Comparison of ENCODE assay signal across 18 cellular contexts in the genomic region with DNA sequence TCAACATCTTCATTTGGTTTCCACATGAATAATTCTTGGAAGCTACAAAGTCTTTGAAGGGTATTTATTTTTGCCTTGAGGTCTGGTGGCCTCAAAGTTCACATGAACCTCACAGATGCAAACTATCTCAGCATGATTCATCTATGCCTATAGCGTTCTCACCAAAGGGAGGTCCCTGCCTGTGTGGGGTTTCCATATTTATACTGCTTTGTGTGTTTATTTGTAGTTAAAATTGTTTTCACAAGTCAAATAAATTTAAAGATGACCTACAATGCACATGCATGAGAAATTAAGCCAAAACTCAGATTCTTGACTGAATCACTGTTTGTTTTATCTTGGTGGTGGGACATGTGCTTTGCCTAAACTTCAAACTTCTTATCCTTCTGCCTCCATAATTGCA.
DNase-seq lines count a peak whose midpoint lies in the region; ATAC-seq and TF ChIP-seq lines count a peak whose summit lies in the region.
"Had no signal": no experiment of that assay in that cellular context is flagged by ENCODE, and none has a peak within 500 bp of the region (broad histone marks: within the 10 kb centered on the region; RNA-seq: fewer than 3 reads in every experiment).

No MANE protein-coding gene starts in this region.

- H3K27me3 ChIP-seq in BE2C = peaks cover under 1% of the 10 kb centered on the region; the same call in 1 of the 2 replicates
- no peaks in the 10 kb centered on the region for H3K27me3 ChIP-seq in effector memory CD4-positive, alpha-beta T cell (replicated peaks; ENCODE audit: control insufficient read depth, insufficient read depth, low read length, poor library complexity, severe bottlenecking)
- H3K27me3 ChIP-seq: foreskin keratinocyte had no signal

- no peaks in the 10 kb centered on the region for H3K4me1 Mint-ChIP-seq in activated naive CD4-positive, alpha-beta T cell treated with anti-CD3 and anti-CD28 coated beads for 36 hours (ENCODE audit: low read depth)
- peaks cover 16% of the 10 kb centered on the region for H3K4me1 Mint-ChIP-seq in activated naive CD8-positive, alpha-beta T cell treated with anti-CD3 and anti-CD28 coated beads, Interleukin-2, amount 10 ng/mL, durations not matched to agents 7 days and 5 days
- peaks cover 40% of the 10 kb centered on the region for H3K4me1 Mint-ChIP-seq in type B pancreatic cell (ENCODE audit: unreplicated experiment)

- H3K4me3 Mint-ChIP-seq in activated naive CD4-positive, alpha-beta T cell treated with anti-CD3 and anti-CD28 coated beads for 36 hours = no peak overlapping the region
- no peak overlapping the region for H3K4me3 Mint-ChIP-seq in activated naive CD8-positive, alpha-beta T cell treated with anti-CD3 and anti-CD28 coated beads, Interleukin-2, amount 10 ng/mL, durations not matched to agents 7 days and 5 days
- H3K4me3 Mint-ChIP-seq in type B pancreatic cell = no peak overlapping the region
- H3K4me3 Mint-ChIP-seq: stimulated activated naive CD8-positive, alpha-beta T cell treated with anti-CD3 and anti-CD28 coated beads, Interleukin-15, Interleukin-2, amounts not matched to agents 100 ng/mL and 50 ng/mL, for 24 hours had no signal

- intact Hi-C loops in activated naive CD4-positive, alpha-beta T cell treated with anti-CD3 and anti-CD28 coated beads for 36 hours (cut with micrococcal nuclease) = no loop called here

- TF ChIP-seq CTCF in type B pancreatic cell (conservative IDR thresholded peaks at IDR 0.05) (no peak), BE2C (IDR thresholded peaks at IDR 0.05; ENCODE audit: low read depth, low read length) (no peak)

- no peaks in the 10 kb centered on the region for H3K36me3 ChIP-seq in BE2C
- no peaks in the 10 kb centered on the region for H3K36me3 ChIP-seq in effector memory CD4-positive, alpha-beta T cell (ENCODE audit: control insufficient read depth, insufficient read depth, low read length)
- H3K36me3 ChIP-seq: HAP-1 had no signal

- no peak overlapping the region for H3K27ac ChIP-seq in effector memory CD4-positive, alpha-beta T cell (ENCODE audit: insufficient read depth, low read length, poor library complexity, severe bottlenecking)
- H3K27ac ChIP-seq: foreskin keratinocyte, skin epidermis had no signal

- H3K4me1 ChIP-seq in BE2C = no peaks in the 10 kb centered on the region
- H3K4me1 ChIP-seq in effector memory CD4-positive, alpha-beta T cell (ENCODE audit: control insufficient read depth, insufficient read depth, low read length, poor library complexity, severe bottlenecking) = no peaks in the 10 kb centered on the region
- H3K4me1 ChIP-seq: foreskin keratinocyte had no signal

- H3K27ac Mint-ChIP-seq in activated naive CD4-positive, alpha-beta T cell treated with anti-CD3 and anti-CD28 coated beads, Interleukin-2, amount 50 U/mL, for 72 hours = no peak overlapping the region
- H3K27ac Mint-ChIP-seq in activated naive CD4-positive, alpha-beta T cell treated with anti-CD3 and anti-CD28 coated beads for 36 hours = no peak overlapping the region
- H3K27ac Mint-ChIP-seq in activated naive CD8-positive, alpha-beta T cell treated with anti-CD3 and anti-CD28 coated beads, Interleukin-2, amount 10 ng/mL, durations not matched to agents 7 days and 5 days = no peak overlapping the region
- peak overlapping the region; percentile 57 for H3K27ac Mint-ChIP-seq in type B pancreatic cell

- CTCF ChIA-PET in activated naive CD4-positive, alpha-beta T cell treated with anti-CD3 and anti-CD28 coated beads for 36 hours (lab: Charles Lee) = interaction anchor here (0.6 kb wide), 1 partner anchor 54 kb away, joined by 3 read pairs; no protein-coding TSS in a partner anchor

- H3K4me3 ChIP-seq in BE2C (ENCODE audit: low read depth, low read length) = no peak overlapping the region
- no peak overlapping the region for H3K4me3 ChIP-seq in effector memory CD4-positive, alpha-beta T cell (ENCODE audit: insufficient read depth, low read depth, low read length, poor library complexity, severe bottlenecking)
- H3K4me3 ChIP-seq: HAP-1, skin epidermis had no signal

- POLR2A ChIA-PET in activated naive CD8-positive, alpha-beta T cell treated with anti-CD3 and anti-CD28 coated beads, Interleukin-2, amount 10 ng/mL, durations not matched to agents 7 days and 5 days (lab: Charles Lee) = no interaction called here

- no peaks in the 10 kb centered on the region for H3K9me3 ChIP-seq in BE2C
- H3K9me3 ChIP-seq in effector memory CD4-positive, alpha-beta T cell (ENCODE audit: control insufficient read depth, low read length) = no peaks in the 10 kb centered on the region
- H3K9me3 ChIP-seq: HAP-1 had no signal

- peak; percentile 66 to 94 for ATAC-seq in activated naive CD4-positive, alpha-beta T cell treated with anti-CD3 and anti-CD28 coated beads, Interleukin-2, amount 50 U/mL, for 72 hours
- ATAC-seq in activated naive CD8-positive, alpha-beta T cell treated with anti-CD3 and anti-CD28 coated beads, Interleukin-2, amount 10 ng/mL, durations not matched to agents 7 days and 5 days (ENCODE audit: low read depth) = peak; percentile 47
- ATAC-seq: foreskin keratinocyte, Panc1 had no signal

- H3K9me3 Mint-ChIP-seq in activated naive CD4-positive, alpha-beta T cell treated with anti-CD3 and anti-CD28 coated beads, Interleukin-2, amount 50 U/mL, for 72 hours = no peaks in the 10 kb centered on the region
- H3K9me3 Mint-ChIP-seq in activated naive CD4-positive, alpha-beta T cell treated with anti-CD3 and anti-CD28 coated beads for 36 hours = no peaks in the 10 kb centered on the region
- H3K9me3 Mint-ChIP-seq in activated naive CD8-positive, alpha-beta T cell treated with anti-CD3 and anti-CD28 coated beads, Interleukin-2, amount 10 ng/mL, durations not matched to agents 7 days and 5 days = peaks cover 2% of the 10 kb centered on the region
- peaks cover 16% of the 10 kb centered on the region for H3K9me3 Mint-ChIP-seq in type B pancreatic cell
- H3K9me3 Mint-ChIP-seq: stimulated activated naive CD8-positive, alpha-beta T cell treated with anti-CD3 and anti-CD28 coated beads, Interleukin-15, Interleukin-2, amounts not matched to agents 100 ng/mL and 50 ng/mL, for 24 hours had no signal

- no peaks in the 10 kb centered on the region for H3K36me3 Mint-ChIP-seq in activated naive CD4-positive, alpha-beta T cell treated with anti-CD3 and anti-CD28 coated beads, Interleukin-2, amount 50 U/mL, for 72 hours
- H3K36me3 Mint-ChIP-seq in activated naive CD4-positive, alpha-beta T cell treated with anti-CD3 and anti-CD28 coated beads for 36 hours (ENCODE audit: low read depth) = no peaks in the 10 kb centered on the region
- no peaks in the 10 kb centered on the region for H3K36me3 Mint-ChIP-seq in activated naive CD8-positive, alpha-beta T cell treated with anti-CD3 and anti-CD28 coated beads, Interleukin-2, amount 10 ng/mL, durations not matched to agents 7 days and 5 days
- H3K36me3 Mint-ChIP-seq in type B pancreatic cell = peaks cover 19% of the 10 kb centered on the region

- DNase-seq in activated naive CD4-positive, alpha-beta T cell treated with anti-CD3 and anti-CD28 coated beads, Interleukin-2, amount 50 U/mL, for 72 hours (ENCODE audit: low spot score in 2 of 2) = no peak
- DNase-seq in activated naive CD4-positive, alpha-beta T cell treated with anti-CD3 and anti-CD28 coated beads for 36 hours = no peak
- no peak for DNase-seq in activated naive CD8-positive, alpha-beta T cell treated with anti-CD3 and anti-CD28 coated beads, Interleukin-2, amount 10 ng/mL, durations not matched to agents 7 days and 5 days
- DNase-seq in glomerular visceral epithelial cell (ENCODE audit: extremely low spot score) (peak; percentile 48), type B pancreatic cell (ENCODE audit: extremely low spot score, unreplicated experiment) (no peak), SKM-1 (lab: John Stamatoyannopoulos, UW; ENCODE audit: unreplicated experiment) (no peak), BE2C (no peak)
- no peak for DNase-seq in effector memory CD4-positive, alpha-beta T cell
- DNase-seq: ACHN; activated CD4-positive, CD25-positive, alpha-beta regulatory T cell treated with anti-CD3 and anti-CD28 coated beads, Interleukin-2, amount 50 U/mL, for 72 hours; aorta; foreskin keratinocyte; Kasumi-1; NCI-H526 treated with DMSO at 0.1 percent for 48 hours had no signal

- H3K27me3 Mint-ChIP-seq in activated naive CD4-positive, alpha-beta T cell treated with anti-CD3 and anti-CD28 coated beads for 36 hours (ENCODE audit: low read depth) = peaks cover 5% of the 10 kb centered on the region
- H3K27me3 Mint-ChIP-seq in activated naive CD8-positive, alpha-beta T cell treated with anti-CD3 and anti-CD28 coated beads, Interleukin-2, amount 10 ng/mL, durations not matched to agents 7 days and 5 days = peaks cover 18% of the 10 kb centered on the region
- no peaks in the 10 kb centered on the region for H3K27me3 Mint-ChIP-seq in type B pancreatic cell
